ENCODE assay signal across 8 cellular contexts in the genomic region with DNA sequence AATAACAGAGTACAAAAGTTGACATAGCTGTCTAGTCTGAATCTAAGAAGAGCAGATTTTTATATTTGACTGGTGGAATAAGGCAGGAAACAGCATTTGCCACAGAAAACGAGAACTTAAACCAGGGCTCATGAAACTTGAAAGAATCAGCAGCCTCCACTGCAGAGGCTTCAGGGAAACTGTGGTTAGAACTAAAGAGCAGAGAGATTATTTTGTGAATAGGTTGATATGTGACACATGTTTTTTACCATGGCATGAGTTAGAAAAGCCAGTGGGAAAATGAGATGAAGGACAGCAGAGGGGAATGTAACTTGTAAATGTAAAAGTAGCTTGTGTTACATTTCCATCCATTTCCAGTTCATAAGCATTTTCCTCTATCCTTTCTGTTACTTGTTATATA.
A peak's percentile ranks its signal among the peaks of the same experiment; 100 is the strongest.
DNase-seq lines count a peak whose midpoint lies in the region; ATAC-seq and TF ChIP-seq lines count a peak whose summit lies in the region.

No MANE protein-coding gene starts in this region.

- WGBS in aorta, 2 donors = 46 to 63% methylated on average over 1 of the region's 1 CpG

- no peak for TF ChIP-seq CTCF in activated B cell treated with CpG ODN at 0.5 μM for 24 hours (IDR thresholded peaks at IDR 0.05)

- intact Hi-C loops in CD4-positive, alpha-beta memory T cell (cut with micrococcal nuclease) = loop anchor here (5.0 kb wide), 3 partner anchors 42 to 77 kb away; no protein-coding TSS in a partner anchor
- intact Hi-C loops in activated B cell treated with CpG ODN at 0.5 μM for 24 hours (cut with micrococcal nuclease) = loop anchor here (1.0 kb wide), 1 partner anchor 12 kb away; no protein-coding TSS in a partner anchor
- intact Hi-C loops in aorta (cut with DNase I) = no loop called here

- H3K36me3 Mint-ChIP-seq in CD4-positive, alpha-beta memory T cell = no peaks in the 10 kb centered on the region
- H3K36me3 Mint-ChIP-seq in activated B cell treated with CpG ODN at 0.5 μM for 24 hours (ENCODE audit: low read depth) = no peaks in the 10 kb centered on the region

- H3K36me3 ChIP-seq in CD4-positive, alpha-beta memory T cell (ENCODE audit: insufficient read depth, low read length) = no peaks in the 10 kb centered on the region
- H3K36me3 ChIP-seq in aorta (ENCODE audit: control insufficient read depth in 1 of 2, insufficient read depth in 2 of 2, low read length in 1 of 2) = no peaks in the 10 kb centered on the region

- peaks cover 26% of the 10 kb centered on the region for H3K4me1 ChIP-seq in CD4-positive, alpha-beta memory T cell (ENCODE audit: insufficient read depth, low read length)
- no peaks in the 10 kb centered on the region for H3K4me1 ChIP-seq in aorta (ENCODE audit: control insufficient read depth in 1 of 2, insufficient read depth in 2 of 2, low read length in 2 of 2)

- peak in 4 of 5 donors; percentile 32 to 36 (median 34) for DNase-seq in CD4-positive, alpha-beta memory T cell
- DNase-seq in activated B cell treated with CpG ODN at 0.5 μM for 24 hours (no peak), NCI-H1105 (lab: John Stamatoyannopoulos, UW) (no peak), NCI-H2029 (lab: John Stamatoyannopoulos, UW) (no peak), NCI-H2227 (lab: John Stamatoyannopoulos, UW; ENCODE audit: unreplicated experiment) (no peak), aorta (no peak)

- no peaks in the 10 kb centered on the region for H3K27me3 ChIP-seq in CD4-positive, alpha-beta memory T cell (ENCODE audit: insufficient read depth, low read length)
- H3K27me3 ChIP-seq in aorta (ENCODE audit: control insufficient read depth in 1 of 2, insufficient read depth in 2 of 2, low read length in 1 of 2) = no peaks in the 10 kb centered on the region

- CTCF ChIA-PET in CD4-positive, alpha-beta memory T cell (lab: Charles Lee; ENCODE audit: partially characterized antibody) = no interaction called here
- CTCF ChIA-PET in activated B cell treated with CpG ODN at 0.5 μM for 24 hours (lab: Charles Lee) = interaction anchor here (1.1 kb wide), 1 partner anchor 14 kb away, joined by 3 read pairs; no protein-coding TSS in a partner anchor

- H3K27ac Mint-ChIP-seq in CD4-positive, alpha-beta memory T cell = peak overlapping the region in 4 of 7 donors; percentile 1 to 28 (median 20)
- H3K27ac Mint-ChIP-seq in activated B cell treated with CpG ODN at 0.5 μM for 24 hours = no peak overlapping the region

- no peak overlapping the region for H3K4me3 ChIP-seq in CD4-positive, alpha-beta memory T cell (ENCODE audit: low read length in 2 of 2)
- no peak overlapping the region for H3K4me3 ChIP-seq in aorta (ENCODE audit: low read length in 2 of 2)

- H3K27ac ChIP-seq in CD4-positive, alpha-beta memory T cell (ENCODE audit: low read depth, low read length) = no peak overlapping the region
- no peak overlapping the region for H3K27ac ChIP-seq in aorta (ENCODE audit: low read depth in 1 of 2, low read length in 2 of 2)

- no peaks in the 10 kb centered on the region for H3K9me3 ChIP-seq in CD4-positive, alpha-beta memory T cell (ENCODE audit: control insufficient read depth in 1 of 2, low read length in 2 of 2)
- H3K9me3 ChIP-seq in aorta (ENCODE audit: control insufficient read depth, low read length) = no peaks in the 10 kb centered on the region

- H3K4me1 Mint-ChIP-seq in CD4-positive, alpha-beta memory T cell = peaks cover 28 to 43% (median 36%) of the 10 kb centered on the region in 4 donors
- peaks cover 22% of the 10 kb centered on the region for H3K4me1 Mint-ChIP-seq in activated B cell treated with CpG ODN at 0.5 μM for 24 hours

- no peaks in the 10 kb centered on the region for H3K27me3 Mint-ChIP-seq in CD4-positive, alpha-beta memory T cell
- peaks cover 3% of the 10 kb centered on the region for H3K27me3 Mint-ChIP-seq in activated B cell treated with CpG ODN at 0.5 μM for 24 hours

- H3K9me3 Mint-ChIP-seq in CD4-positive, alpha-beta memory T cell = no peaks in the 10 kb centered on the region
- H3K9me3 Mint-ChIP-seq in activated B cell treated with CpG ODN at 0.5 μM for 24 hours = no peaks in the 10 kb centered on the region

- H3K4me3 Mint-ChIP-seq in CD4-positive, alpha-beta memory T cell = peak overlapping the region in 6 of 8 donors; percentile 0 to 74 (median 55)
- H3K4me3 Mint-ChIP-seq in activated B cell treated with CpG ODN at 0.5 μM for 24 hours = no peak overlapping the region

- POLR2A ChIA-PET in CD4-positive, alpha-beta memory T cell (lab: Charles Lee; ENCODE audit: partially characterized antibody) = no interaction called here
- POLR2A ChIA-PET in activated B cell treated with CpG ODN at 0.5 μM for 24 hours (lab: Charles Lee) = interaction anchor here (0.9 kb wide), 1 partner anchor 9 kb away, joined by 3 read pairs; no protein-coding TSS in a partner anchor

- peak; percentile 70 for ATAC-seq in GM19438 (IDR thresholded peaks at IDR 0.05; ENCODE audit: low read depth, unreplicated experiment)
- peak; percentile 58 for ATAC-seq in HG03159 (IDR thresholded peaks at IDR 0.05; ENCODE audit: unreplicated experiment)
- ATAC-seq in activated B cell treated with CpG ODN at 0.5 μM for 24 hours (ENCODE audit: low read depth) = peak; percentile 49
- no peak for ATAC-seq in aorta (ENCODE audit: low FRiP score)

Comparison
In these comparisons a context has a peak if more than half of its experiments do, and no peak if none do; other contexts are left out.
1. DNase-seq: peak in CD4-positive, alpha-beta memory T cell (4 of 5); none in activated B cell treated with CpG ODN at 0.5 μM for 24 hours (single experiment), NCI-H1105 (single experiment), NCI-H2029 (single experiment), NCI-H2227 (single experiment) and aorta (0 of 2).
2. intact Hi-C loops: an anchor here in CD4-positive, alpha-beta memory T cell (5.0 kb wide) and activated B cell treated with CpG ODN at 0.5 μM for 24 hours (1.0 kb wide); none called in aorta.